1 cellular context compared by ENCODE assay signal in genomic region chr19:6521718-6522646, GRCh38.
TF ChIP-seq lines count a peak whose summit lies in the region.

No MANE protein-coding gene starts in this region.

TF ChIP-seq in WTC11, 78 proteins besides CTCF, POLR2A, EP300 and RAD21 (continued from another document):
- TF ChIP-seq AR (CRISPR knock-in tag; IDR thresholded peaks at IDR 0.05), result no peak
- TF ChIP-seq SMAD4 (CRISPR knock-in tag; IDR thresholded peaks at IDR 0.05), result no peak
- TF ChIP-seq FOXJ3 (CRISPR knock-in tag; IDR thresholded peaks at IDR 0.05; ENCODE audit: borderline replicate concordance), result no peak
- no peak for TF ChIP-seq ELF4 (CRISPR knock-in tag; IDR thresholded peaks at IDR 0.05; ENCODE audit: low read depth)
- no peak for TF ChIP-seq ZBTB21 (CRISPR knock-in tag; IDR thresholded peaks at IDR 0.05; ENCODE audit: borderline replicate concordance)
- TF ChIP-seq CREM (CRISPR knock-in tag; IDR thresholded peaks at IDR 0.05), result no peak
- no peak for TF ChIP-seq NFE2L1 (CRISPR knock-in tag; IDR thresholded peaks at IDR 0.05)
- no peak for TF ChIP-seq MLX (CRISPR knock-in tag; IDR thresholded peaks at IDR 0.05)
- no peak for TF ChIP-seq GTF2I (CRISPR knock-in tag; conservative IDR thresholded peaks at IDR 0.05)
- TF ChIP-seq EMX1 (CRISPR knock-in tag; IDR thresholded peaks at IDR 0.05), result no peak
- no peak for TF ChIP-seq ERG (CRISPR knock-in tag; IDR thresholded peaks at IDR 0.05)
- TF ChIP-seq ZNF317 (CRISPR knock-in tag; IDR thresholded peaks at IDR 0.05; ENCODE audit: borderline replicate concordance, low read depth), result no peak
- TF ChIP-seq ATF1 (CRISPR knock-in tag; IDR thresholded peaks at IDR 0.05), result no peak
- no peak for TF ChIP-seq ATF2 (CRISPR knock-in tag; IDR thresholded peaks at IDR 0.05; ENCODE audit: borderline replicate concordance, low read depth)
- TF ChIP-seq ZNF263 (CRISPR knock-in tag; IDR thresholded peaks at IDR 0.05; ENCODE audit: low read depth), result no peak
